Comparison of ENCODE assay signal across 8 cellular contexts in genomic region chr6:7542878-7543394, GRCh38. TPM values are rescaled to one million over a fixed set of nuclear protein-coding genes. Genes with fewer than 3 reads are reported as not detected.
DNase-seq lines count a peak whose midpoint lies in the region; ATAC-seq and TF ChIP-seq lines count a peak whose summit lies in the region.

No MANE protein-coding gene starts in this region.

- H3K4me1 Mint-ChIP-seq in activated B cell treated with CpG ODN at 0.5 μM for 24 hours, result peaks cover 13% of the 10 kb centered on the region

- no peak for TF ChIP-seq POLR2A in HCT116 (IDR thresholded peaks at IDR 0.05; ENCODE audit: borderline replicate concordance, extremely low read depth, insufficient read depth, insufficient read length)

- H3K27me3 Mint-ChIP-seq in activated B cell treated with CpG ODN at 0.5 μM for 24 hours, result peaks cover 53% of the 10 kb centered on the region

- H3K9me3 ChIP-seq in A673 (ENCODE audit: low read depth, low read length, poor library complexity, severe bottlenecking) (no peaks in the 10 kb centered on the region), HCT116 (ENCODE audit: control insufficient read depth in 1 of 2, insufficient read depth in 1 of 2, low read depth in 1 of 2, low read length in 2 of 2) (no peaks in the 10 kb centered on the region), left ventricle myocardium inferior (replicated peaks) (no peaks in the 10 kb centered on the region)

- H3K9me3 Mint-ChIP-seq in activated B cell treated with CpG ODN at 0.5 μM for 24 hours, result no peaks in the 10 kb centered on the region

- TF ChIP-seq CTCF in A673 (conservative IDR thresholded peaks at IDR 0.05; ENCODE audit: low read depth, low read length) (no peak), HCT116 (IDR thresholded peaks at IDR 0.05 in 2 of 3, conservative IDR thresholded peaks at IDR 0.05 in 1 of 3; ENCODE audit: borderline replicate concordance in 1 of 3, insufficient read depth in 1 of 3, low read depth in 2 of 3, low read length in 2 of 3) (no peak), activated B cell treated with CpG ODN at 0.5 μM for 24 hours (IDR thresholded peaks at IDR 0.05) (no peak), left ventricle myocardium inferior (IDR thresholded peaks at IDR 0.05; ENCODE audit: borderline replicate concordance) (no peak)

- CTCF ChIA-PET in A673 (lab: Charles Lee) (no interaction called here), HCT116 (lab: Charles Lee) (no interaction called here), activated B cell treated with CpG ODN at 0.5 μM for 24 hours (lab: Charles Lee) (no interaction called here)

- DNase-seq in A673 (ENCODE audit: low spot score) (peak; percentile 20), HCT116 (ENCODE audit: low read depth, low spot score) (peak; percentile 56), activated B cell treated with CpG ODN at 0.5 μM for 24 hours (no peak), left ventricle myocardium inferior (peak; percentile 66), retina (peak; percentile 57)

- H3K79me2 ChIP-seq in HCT116 (ENCODE audit: insufficient read depth, low read length), result peaks cover 63% of the 10 kb centered on the region

- no peak overlapping the region for H3K27ac Mint-ChIP-seq in activated B cell treated with CpG ODN at 0.5 μM for 24 hours

- ATAC-seq in HCT116, result peak; percentile 43
- no peak for ATAC-seq in activated B cell treated with CpG ODN at 0.5 μM for 24 hours (ENCODE audit: low read depth)
- ATAC-seq in GM19328 (IDR thresholded peaks at IDR 0.05; ENCODE audit: unreplicated experiment), result no peak
- ATAC-seq in GM21619 (IDR thresholded peaks at IDR 0.05; ENCODE audit: unreplicated experiment), result no peak
- ATAC-seq in HG03095 (IDR thresholded peaks at IDR 0.05; ENCODE audit: unreplicated experiment), result no peak

- peaks cover 11% of the 10 kb centered on the region for H3K4me1 ChIP-seq in A673 (ENCODE audit: insufficient read depth, low read length, poor library complexity, severe bottlenecking)
- H3K4me1 ChIP-seq in HCT116 (ENCODE audit: control insufficient read depth in 1 of 2, insufficient read depth in 2 of 2, low read length in 2 of 2), result peaks cover 28 to 49% of the 10 kb centered on the region in 2 experiments
- peaks cover 46% of the 10 kb centered on the region for H3K4me1 ChIP-seq in left ventricle myocardium inferior

- no peaks in the 10 kb centered on the region for H3K9me2 ChIP-seq in HCT116 (ENCODE audit: insufficient read depth)

- peak overlapping the region; percentile 58 for H3K4me3 ChIP-seq in A673 (ENCODE audit: low read depth, low read length, poor library complexity, severe bottlenecking)
- H3K4me3 ChIP-seq in HCT116 (replicated peaks in 1 of 2; ENCODE audit: low read depth in 1 of 2, low read length in 2 of 2), result peak overlapping the region; percentile 91 to 96
- peak overlapping the region; percentile 75 for H3K4me3 ChIP-seq in left ventricle myocardium inferior

- TF ChIP-seq RAD21 in HCT116 (IDR thresholded peaks at IDR 0.05; ENCODE audit: low read depth), result peak; percentile 23; the same call in 1 of the 2 replicates

- POLR2A ChIA-PET in A673 (lab: Charles Lee; ENCODE audit: low non-redundant PET), result no interaction called here
- POLR2A ChIA-PET in HCT116 (lab: Charles Lee), result no interaction called here
- POLR2A ChIA-PET in activated B cell treated with CpG ODN at 0.5 μM for 24 hours (lab: Charles Lee), result interaction anchor here (0.6 kb wide), 1 partner anchor 57 kb away, joined by 3 read pairs; no protein-coding TSS in a partner anchor

- H3K27ac ChIP-seq in A673 (ENCODE audit: low read depth, low read length, poor library complexity, severe bottlenecking) (no peak overlapping the region), HCT116 (ENCODE audit: low read depth, low read length) (peak overlapping the region; percentile 93), left ventricle myocardium inferior (replicated peaks) (peak overlapping the region; percentile 93)

- BruUV-seq in A673 (replicated peaks; lab: Mats Ljungman, UMichigan), result no TSS peak
- no TSS peak for BruUV-seq in HCT116 (replicated peaks; lab: Mats Ljungman, UMichigan)

- H3K36me3 Mint-ChIP-seq in activated B cell treated with CpG ODN at 0.5 μM for 24 hours (ENCODE audit: low read depth), result no peaks in the 10 kb centered on the region

- peak overlapping the region; percentile 86 for H3K4me2 ChIP-seq in HCT116 (ENCODE audit: low read length)

- H3K27me3 ChIP-seq in A673 (replicated peaks; ENCODE audit: insufficient read depth, low read depth, low read length, poor library complexity) (peaks cover 76% of the 10 kb centered on the region), HCT116 (ENCODE audit: insufficient read depth, low read length) (no peaks in the 10 kb centered on the region), left ventricle myocardium inferior (ENCODE audit: low read depth) (peaks cover 99% of the 10 kb centered on the region)

- RAD21 ChIA-PET in HCT116 (lab: Charles Lee; ENCODE audit: low non-redundant PET in 1 of 2, low total read pairs in 2 of 2, uncharacterized antibody in 2 of 2, unreplicated experiment in 2 of 2), result no interaction called here

- H3K4me3 Mint-ChIP-seq in activated B cell treated with CpG ODN at 0.5 μM for 24 hours, result peak overlapping the region; percentile 28

- intact Hi-C loops in A673 (cut with micrococcal nuclease; ENCODE audit: unreplicated experiment), result no loop called here
- intact Hi-C loops in HCT116 (cut with micrococcal nuclease), result loop anchor here (5.0 kb wide), 2 partner anchors 76 to 116 kb away; no protein-coding TSS in a partner anchor
- intact Hi-C loops in activated B cell treated with CpG ODN at 0.5 μM for 24 hours (cut with micrococcal nuclease), result loop anchor here (2.0 kb wide), 1 partner anchor 48 kb away; the partner anchor contains the start of gene SNRNP48
- intact Hi-C loops in left ventricle myocardium inferior (cut with micrococcal nuclease), result no loop called here

- no peaks in the 10 kb centered on the region for H3K36me3 ChIP-seq in A673 (ENCODE audit: insufficient read depth, low read length, poor library complexity, severe bottlenecking)
- H3K36me3 ChIP-seq in HCT116 (ENCODE audit: control insufficient read depth in 1 of 2, insufficient read depth in 2 of 2, low read length in 2 of 2), result no peaks in the 10 kb centered on the region
- no peaks in the 10 kb centered on the region for H3K36me3 ChIP-seq in left ventricle myocardium inferior

- H2AFZ ChIP-seq in HCT116 (ENCODE audit: low read depth, low read length, poor library complexity, severe bottlenecking), result no peak overlapping the region

- H3K9ac ChIP-seq in HCT116 (ENCODE audit: low read length), result peak overlapping the region; percentile 97

- no peaks in the 10 kb centered on the region for H4K20me1 ChIP-seq in HCT116 (ENCODE audit: insufficient read depth)

TF ChIP-seq in HCT116, 20 proteins besides CTCF, POLR2A, EP300 and RAD21:
- TF ChIP-seq JUND (IDR thresholded peaks at IDR 0.05) (no peak), REST (IDR thresholded peaks at IDR 0.05; ENCODE audit: low read depth) (no peak), SIN3A (IDR thresholded peaks at IDR 0.05; ENCODE audit: low read depth) (peak; percentile 61; the same call in 1 of the 2 replicates), EGR1 (IDR thresholded peaks at IDR 0.05; ENCODE audit: low read depth) (0 out of 2 replicates have a peak, but pooled peaks have one; percentile 23), POLR2AphosphoS5 (IDR thresholded peaks at IDR 0.05; ENCODE audit: low read depth, low read length) (peak; percentile 36; the same call in 1 of the 2 replicates), MAX (IDR thresholded peaks at IDR 0.05) (peak; percentile 83), TCF7L2 (IDR thresholded peaks at IDR 0.05; ENCODE audit: borderline replicate concordance, extremely low read depth, insufficient read depth, insufficient read length) (peak; percentile 72), SP1 (IDR thresholded peaks at IDR 0.05; ENCODE audit: low read depth) (0 out of 2 replicates have a peak, but pooled peaks have one; percentile 27)

RNA-seq across cellular contexts. Expression of gene DSP, which starts 1.5 kb away (rescaled TPM):
- total RNA-seq in A673 (2021), result 0.28 and 0.46 TPM in 2 replicates
- total RNA-seq in HCT116 (2021; ENCODE audit: unreplicated experiment), result 104 TPM
- polyA plus RNA-seq in HCT116 (2012), result 56.2 and 65.6 TPM in 2 replicates
- total RNA-seq in activated B cell treated with CpG ODN at 0.5 μM for 24 hours, result 0.02 TPM in 2 replicates
- 322 TPM for total RNA-seq in left ventricle myocardium inferior

RNA-seq across cellular contexts. Expression of gene SNRNP48, which starts 47.1 kb away (rescaled TPM):
- total RNA-seq in A673 (2021), result 27.4 and 29.4 TPM in 2 replicates
- total RNA-seq in HCT116 (2021; ENCODE audit: unreplicated experiment), result 26.2 TPM
- 7.7 and 12.1 TPM in 2 replicates for polyA plus RNA-seq in HCT116 (2012)
- 15.4 and 18.7 TPM in 2 replicates for total RNA-seq in activated B cell treated with CpG ODN at 0.5 μM for 24 hours
- total RNA-seq in left ventricle myocardium inferior, result 13.8 TPM

Comparison
In these comparisons a context has a peak if more than half of its experiments do, and no peak if none do; other contexts are left out.
1. RNA of gene DSP, which starts 1.5 kb away (total RNA-seq): 322 TPM in left ventricle myocardium inferior (single experiment) and 104 TPM in HCT116 (single experiment); 0.28 to 0.46 TPM in A673 and 0.02 TPM in activated B cell treated with CpG ODN at 0.5 μM for 24 hours; every median in the first group is over 10 times any median in the second.
2. intact Hi-C loops: an anchor here in HCT116 (5.0 kb wide) and activated B cell treated with CpG ODN at 0.5 μM for 24 hours (2.0 kb wide); none called in A673 and left ventricle myocardium inferior.
3. Peak in every context shown above with its lines, with median percentiles within 50 percentile points of each other: H3K4me3 ChIP-seq.